ENCODE assay signal across 19 cellular contexts in genomic region chr3:188554404-188554803, GRCh38.
DNase-seq lines count a peak whose midpoint lies in the region; ATAC-seq and TF ChIP-seq lines count a peak whose summit lies in the region.
"Had no signal": no experiment of that assay in that cellular context is flagged by ENCODE, and none has a peak within 500 bp of the region (broad histone marks: within the 10 kb centered on the region; RNA-seq: fewer than 3 reads in every experiment).

No MANE protein-coding gene starts in this region.

- H3K4me1 ChIP-seq in heart left ventricle = peaks cover 0 to 45% (median 13%) of the 10 kb centered on the region in 12 donors
- peaks cover 4 to 21% of the 10 kb centered on the region in 2 donors for H3K4me1 ChIP-seq in adrenal gland (replicated peaks in 1 of 2)
- H3K4me1 ChIP-seq in skeletal muscle tissue (ENCODE audit: control insufficient read depth in 3 of 3, insufficient read depth in 3 of 3, low read length in 3 of 3) = peaks cover 9 to 41% (median 11%) of the 10 kb centered on the region in 3 donors
- no peaks in the 10 kb centered on the region for H3K4me1 ChIP-seq in colonic mucosa
- no peaks in the 10 kb centered on the region for H3K4me1 ChIP-seq in testis

- H3K27me3 ChIP-seq in heart left ventricle (no peaks in the 10 kb centered on the region), adrenal gland (no peaks in the 10 kb centered on the region), skeletal muscle tissue (ENCODE audit: control insufficient read depth in 3 of 3, insufficient read depth in 3 of 3, low read length in 3 of 3) (no peaks in the 10 kb centered on the region), colonic mucosa (no peaks in the 10 kb centered on the region), testis (no peaks in the 10 kb centered on the region)
- H3K27me3 ChIP-seq: dorsolateral prefrontal cortex, esophagus squamous epithelium, vagina had no signal

- TF ChIP-seq CTCF in heart left ventricle (IDR thresholded peaks at IDR 0.05) (no peak), adrenal gland (IDR thresholded peaks at IDR 0.05) (no peak), foreskin fibroblast (IDR thresholded peaks at IDR 0.05; ENCODE audit: low read depth, low read length) (no peak), colonic mucosa (IDR thresholded peaks at IDR 0.05) (no peak), testis (IDR thresholded peaks at IDR 0.05) (no peak)

- H3K9ac ChIP-seq in skeletal muscle tissue (ENCODE audit: low read depth in 1 of 3, low read length in 3 of 3) (no peak overlapping the region), colonic mucosa (ENCODE audit: low read depth in 2 of 2, low read length in 2 of 2) (no peak overlapping the region)

- H3K4me3 ChIP-seq in heart left ventricle (no peak overlapping the region), adrenal gland (no peak overlapping the region), foreskin fibroblast (ENCODE audit: low read depth in 1 of 2, low read length in 2 of 2) (no peak overlapping the region), skeletal muscle tissue (ENCODE audit: low read length in 3 of 3) (no peak overlapping the region), colonic mucosa (no peak overlapping the region), testis (no peak overlapping the region)
- H3K4me3 ChIP-seq: dorsolateral prefrontal cortex, esophagus squamous epithelium, vagina had no signal

- intact Hi-C loops in heart left ventricle (cut with DNase I) (loop anchor here in 1 of 10 donors (10.0 kb wide), 1 partner anchor 400 kb away; no protein-coding TSS in a partner anchor), cardiac septum (cut with DNase I) (no loop called here), adrenal gland (cut with DNase I) (no loop called here), colonic mucosa (cut with DNase I) (no loop called here), testis (cut with DNase I; ENCODE audit: low total_unique reads) (no loop called here)

- DNase-seq in heart left ventricle = peak in 1 of 5 donors; percentile 27
- DNase-seq in cardiac septum (ENCODE audit: low spot score) = no peak
- DNase-seq in adrenal gland = peak in 4 of 7 donors; percentile 23 to 49 (median 36)
- DNase-seq in foreskin fibroblast = peak; percentile 54 to 71
- DNase-seq in RKO (ENCODE audit: low spot score) = no peak
- no peak for DNase-seq in colonic mucosa
- DNase-seq in testis = no peak
- DNase-seq: ACHN; activated CD4-positive, CD25-positive, alpha-beta regulatory T cell treated with anti-CD3 and anti-CD28 coated beads, Interleukin-2, amount 50 U/mL, for 72 hours; activated gamma-delta T cell; dorsolateral prefrontal cortex; esophagus squamous epithelium; GF-D8; MV-4-11; NCI-H1930; NCI-H510A treated with DMSO at 0.1 percent for 48 hours had no signal

- H3K27ac ChIP-seq in heart left ventricle = peak overlapping the region in 3 of 12 donors; percentile 3 to 13 (median 5)
- H3K27ac ChIP-seq in adrenal gland = no peak overlapping the region
- H3K27ac ChIP-seq in skeletal muscle tissue (ENCODE audit: low read depth, low read length) = peak overlapping the region; percentile 87
- H3K27ac ChIP-seq in colonic mucosa = no peak overlapping the region
- no peak overlapping the region for H3K27ac ChIP-seq in testis
- H3K27ac ChIP-seq: esophagus squamous epithelium, vagina had no signal

- 71 to 85% (median 78%) methylated on average over 1 of the region's 1 CpG for WGBS in heart left ventricle, 4 donors
- WGBS in adrenal gland, 4 donors = 96 to 98% (median 97%) methylated on average over 1 of the region's 1 CpG
- WGBS in testis, 2 donors = 95% methylated on average over 1 of the region's 1 CpG

- H3K9me3 ChIP-seq in heart left ventricle = no peaks in the 10 kb centered on the region
- no peaks in the 10 kb centered on the region for H3K9me3 ChIP-seq in adrenal gland (replicated peaks in 1 of 3)
- H3K9me3 ChIP-seq in skeletal muscle tissue (ENCODE audit: control insufficient read depth in 3 of 3, low read length in 3 of 3) = no peaks in the 10 kb centered on the region
- no peaks in the 10 kb centered on the region for H3K9me3 ChIP-seq in colonic mucosa
- no peaks in the 10 kb centered on the region for H3K9me3 ChIP-seq in testis
- H3K9me3 ChIP-seq: esophagus squamous epithelium, vagina had no signal

- peak; percentile 20 to 73 (median 65) for ATAC-seq in heart left ventricle
- ATAC-seq: HCT116 had no signal

- no peaks in the 10 kb centered on the region for H3K36me3 ChIP-seq in heart left ventricle
- no peaks in the 10 kb centered on the region for H3K36me3 ChIP-seq in adrenal gland (replicated peaks in 1 of 2)
- H3K36me3 ChIP-seq in skeletal muscle tissue (ENCODE audit: control insufficient read depth in 3 of 3, insufficient read depth in 3 of 3, low read length in 3 of 3) = no peaks in the 10 kb centered on the region
- no peaks in the 10 kb centered on the region for H3K36me3 ChIP-seq in colonic mucosa
- no peaks in the 10 kb centered on the region for H3K36me3 ChIP-seq in testis (ENCODE audit: low read depth, missing control alignments)
- H3K36me3 ChIP-seq: esophagus squamous epithelium, vagina had no signal

- no peak for TF ChIP-seq POLR2A in heart left ventricle (IDR thresholded peaks at IDR 0.05)
- TF ChIP-seq POLR2A in adrenal gland (IDR thresholded peaks at IDR 0.05) = no peak
- no peak for TF ChIP-seq POLR2A in testis (IDR thresholded peaks at IDR 0.05)

Comparison
In these comparisons a context has a peak if more than half of its experiments do, and no peak if none do; other contexts are left out.
1. DNase-seq: peak in adrenal gland (4 of 7) and foreskin fibroblast (2 of 2); none in cardiac septum (single experiment), RKO (single experiment), colonic mucosa (single experiment) and testis (single experiment).